ENCODE assay signal across 2 cellular contexts in the genomic region with DNA sequence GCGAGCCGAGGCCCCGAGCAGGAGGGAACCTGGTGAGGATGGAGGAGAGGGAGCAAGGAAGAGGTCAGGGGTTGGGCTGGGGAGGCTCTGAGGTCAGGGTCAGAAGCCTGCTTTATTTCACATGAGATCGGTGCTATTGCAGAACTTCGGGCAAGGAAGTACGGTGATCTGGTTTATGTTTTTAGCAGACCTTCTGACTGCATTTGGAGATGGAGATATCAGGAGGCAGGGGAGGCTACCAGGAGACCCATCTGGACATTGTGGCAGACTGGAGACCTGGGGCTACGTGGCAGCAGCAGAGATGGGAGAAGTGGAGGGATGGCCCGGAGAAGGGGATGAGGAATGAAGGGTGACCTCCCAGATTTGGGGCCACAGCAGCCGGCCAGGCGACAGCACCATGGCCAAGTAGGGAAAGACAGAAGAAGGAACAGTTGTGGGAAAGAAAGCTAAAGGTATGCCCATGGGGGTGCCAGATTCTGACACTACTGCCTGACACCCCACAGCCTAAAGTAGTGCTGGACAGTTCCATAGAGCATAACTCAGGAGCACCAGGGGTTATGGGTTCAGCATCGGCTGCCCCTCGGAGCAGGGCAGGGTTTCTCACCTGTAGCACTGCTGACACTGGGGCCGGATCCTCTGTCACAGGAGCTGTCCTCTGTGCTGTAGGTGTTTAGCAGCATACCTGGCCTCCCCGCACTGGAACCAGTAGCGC.
TF ChIP-seq lines count a peak whose summit lies in the region.

No MANE protein-coding gene starts in this region.

TF ChIP-seq in Ishikawa, 13 proteins besides CTCF, POLR2A, EP300 and RAD21:
- TF ChIP-seq, protein P1, sequence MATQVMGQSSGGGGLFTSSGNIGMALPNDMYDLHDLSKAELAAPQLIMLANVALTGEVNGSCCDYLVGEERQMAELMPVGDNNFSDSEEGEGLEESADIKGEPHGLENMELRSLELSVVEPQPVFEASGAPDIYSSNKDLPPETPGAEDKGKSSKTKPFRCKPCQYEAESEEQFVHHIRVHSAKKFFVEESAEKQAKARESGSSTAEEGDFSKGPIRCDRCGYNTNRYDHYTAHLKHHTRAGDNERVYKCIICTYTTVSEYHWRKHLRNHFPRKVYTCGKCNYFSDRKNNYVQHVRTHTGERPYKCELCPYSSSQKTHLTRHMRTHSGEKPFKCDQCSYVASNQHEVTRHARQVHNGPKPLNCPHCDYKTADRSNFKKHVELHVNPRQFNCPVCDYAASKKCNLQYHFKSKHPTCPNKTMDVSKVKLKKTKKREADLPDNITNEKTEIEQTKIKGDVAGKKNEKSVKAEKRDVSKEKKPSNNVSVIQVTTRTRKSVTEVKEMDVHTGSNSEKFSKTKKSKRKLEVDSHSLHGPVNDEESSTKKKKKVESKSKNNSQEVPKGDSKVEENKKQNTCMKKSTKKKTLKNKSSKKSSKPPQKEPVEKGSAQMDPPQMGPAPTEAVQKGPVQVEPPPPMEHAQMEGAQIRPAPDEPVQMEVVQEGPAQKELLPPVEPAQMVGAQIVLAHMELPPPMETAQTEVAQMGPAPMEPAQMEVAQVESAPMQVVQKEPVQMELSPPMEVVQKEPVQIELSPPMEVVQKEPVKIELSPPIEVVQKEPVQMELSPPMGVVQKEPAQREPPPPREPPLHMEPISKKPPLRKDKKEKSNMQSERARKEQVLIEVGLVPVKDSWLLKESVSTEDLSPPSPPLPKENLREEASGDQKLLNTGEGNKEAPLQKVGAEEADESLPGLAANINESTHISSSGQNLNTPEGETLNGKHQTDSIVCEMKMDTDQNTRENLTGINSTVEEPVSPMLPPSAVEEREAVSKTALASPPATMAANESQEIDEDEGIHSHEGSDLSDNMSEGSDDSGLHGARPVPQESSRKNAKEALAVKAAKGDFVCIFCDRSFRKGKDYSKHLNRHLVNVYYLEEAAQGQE (IDR thresholded peaks at IDR 0.05; ENCODE audit: low read depth): peak; percentile 73
- no peak for TF ChIP-seq FOXM1 (IDR thresholded peaks at IDR 0.05; ENCODE audit: borderline replicate concordance, low read depth)

TF ChIP-seq in GM12878, 131 proteins besides CTCF, POLR2A, EP300 and RAD21:
- TF ChIP-seq, protein P1 (IDR thresholded peaks at IDR 0.05; ENCODE audit: low read depth, low read length): 0 out of 2 replicates have a peak, but pooled peaks have one; percentile 42
- no peak for TF ChIP-seq HDGF (IDR thresholded peaks at IDR 0.05)
